23 cellular contexts compared by ENCODE assay signal in the genomic region with DNA sequence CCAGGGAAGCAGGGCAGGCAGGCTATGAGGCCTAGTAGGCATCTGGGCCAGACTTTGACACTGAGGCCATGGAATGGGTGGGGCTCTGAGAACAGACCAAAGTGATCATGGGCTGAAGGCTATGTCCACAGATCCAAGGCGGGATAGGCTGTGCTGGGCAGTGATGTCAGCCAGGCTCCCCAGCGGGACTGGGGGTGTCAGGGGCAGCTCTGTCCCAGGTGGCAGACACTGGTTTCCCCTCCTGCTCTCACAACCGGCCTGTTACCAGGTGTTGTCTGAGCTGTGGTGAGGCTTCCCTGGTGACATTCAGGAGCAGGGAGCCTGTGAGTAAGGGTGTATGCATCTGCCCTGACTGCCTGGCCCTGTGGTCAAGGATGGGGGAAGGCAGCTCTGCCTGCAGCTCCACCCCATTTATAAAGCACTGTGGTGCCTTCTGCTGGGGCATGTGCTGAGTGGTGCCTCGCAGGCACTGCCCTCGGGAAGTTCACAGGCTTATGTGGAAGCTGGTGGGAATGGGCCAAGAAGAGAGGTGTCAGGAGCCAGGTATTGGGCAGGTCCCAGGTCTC. TPM values are rescaled to one million over a fixed set of nuclear protein-coding genes. Genes with fewer than 3 reads are reported as not detected.
A peak's percentile ranks its signal among the peaks of the same experiment; 100 is the strongest.
DNase-seq lines count a peak whose midpoint lies in the region; ATAC-seq and TF ChIP-seq lines count a peak whose summit lies in the region.
"Had no signal": no experiment of that assay in that cellular context is flagged by ENCODE, and none has a peak within 500 bp of the region (broad histone marks: within the 10 kb centered on the region; RNA-seq: fewer than 3 reads in every experiment).

No MANE protein-coding gene starts in this region.

- H3K4me3 ChIP-seq in urinary bladder (ENCODE audit: low read depth, low read length), result no peak overlapping the region
- H3K4me3 ChIP-seq in colonic mucosa, result no peak overlapping the region
- H3K4me3 ChIP-seq: esophagus squamous epithelium, gastrocnemius medialis, MG63, upper lobe of left lung had no signal

- H3K4me1 ChIP-seq in urinary bladder (ENCODE audit: insufficient read depth) (no peaks in the 10 kb centered on the region), colonic mucosa (no peaks in the 10 kb centered on the region)
- H3K4me1 ChIP-seq: esophagus squamous epithelium, gastrocnemius medialis, upper lobe of left lung had no signal

- no peaks in the 10 kb centered on the region for H3K27me3 ChIP-seq in colonic mucosa
- H3K27me3 ChIP-seq: esophagus squamous epithelium, gastrocnemius medialis, MG63, upper lobe of left lung had no signal

- TF ChIP-seq CTCF in colonic mucosa (IDR thresholded peaks at IDR 0.05), result no peak

- H3K36me3 Mint-ChIP-seq in activated naive CD8-positive, alpha-beta T cell treated with anti-CD3 and anti-CD28 coated beads, Interleukin-2, amount 10 ng/mL, durations not matched to agents 7 days and 5 days, result peaks cover 7% of the 10 kb centered on the region
- no peaks in the 10 kb centered on the region for H3K36me3 Mint-ChIP-seq in activated naive CD8-positive, alpha-beta T cell treated with anti-CD3 and anti-CD28 coated beads for 36 hours
- H3K36me3 Mint-ChIP-seq in immature natural killer cell, result no peaks in the 10 kb centered on the region
- H3K36me3 Mint-ChIP-seq: CD14-positive monocyte, memory B cell had no signal

- H3K4me1 Mint-ChIP-seq in activated naive CD8-positive, alpha-beta T cell treated with anti-CD3 and anti-CD28 coated beads, Interleukin-2, amount 10 ng/mL, durations not matched to agents 7 days and 5 days, result peaks cover 59% of the 10 kb centered on the region
- peaks cover 12% of the 10 kb centered on the region for H3K4me1 Mint-ChIP-seq in activated naive CD8-positive, alpha-beta T cell treated with anti-CD3 and anti-CD28 coated beads for 36 hours
- H3K4me1 Mint-ChIP-seq in immature natural killer cell, result peaks cover 20 to 26% of the 10 kb centered on the region in 2 donors

- H3K27ac ChIP-seq in urinary bladder (ENCODE audit: low read depth), result peak overlapping the region; percentile 23
- no peak overlapping the region for H3K27ac ChIP-seq in colonic mucosa
- H3K27ac ChIP-seq: esophagus squamous epithelium, gastrocnemius medialis, upper lobe of left lung had no signal

- peak overlapping the region; percentile 54 for H3K4me3 Mint-ChIP-seq in activated naive CD8-positive, alpha-beta T cell treated with anti-CD3 and anti-CD28 coated beads, Interleukin-2, amount 10 ng/mL, durations not matched to agents 7 days and 5 days
- H3K4me3 Mint-ChIP-seq in activated naive CD8-positive, alpha-beta T cell treated with anti-CD3 and anti-CD28 coated beads for 36 hours, result no peak overlapping the region
- H3K4me3 Mint-ChIP-seq in immature natural killer cell, result no peak overlapping the region
- H3K4me3 Mint-ChIP-seq: CD14-positive monocyte, memory B cell had no signal

- no peak for DNase-seq in activated naive CD8-positive, alpha-beta T cell treated with anti-CD3 and anti-CD28 coated beads, Interleukin-2, amount 10 ng/mL, durations not matched to agents 7 days and 5 days
- no peak for DNase-seq in activated naive CD8-positive, alpha-beta T cell treated with anti-CD3 and anti-CD28 coated beads for 36 hours
- DNase-seq in M059J (ENCODE audit: low read depth), result peak; percentile 81
- DNase-seq in immature natural killer cell, result peak in 2 of 3 donors; percentile 16 to 18
- DNase-seq in NCI-H2081 treated with DMSO at 0.1 percent for 48 hours (lab: John Stamatoyannopoulos, UW), result no peak
- no peak for DNase-seq in colonic mucosa
- no peak for DNase-seq in A172 (ENCODE audit: low spot score)
- DNase-seq: effector CD4-positive, alpha-beta T cell; esophagus squamous epithelium; gastrocnemius medialis; MG63; NCI-H1436; NCI-H524 treated with DMSO at 0.1 percent for 48 hours; occipital lobe; RPMI8226; upper lobe of left lung had no signal

- no peaks in the 10 kb centered on the region for H3K9me3 ChIP-seq in colonic mucosa
- H3K9me3 ChIP-seq: esophagus squamous epithelium, gastrocnemius medialis, MG63, upper lobe of left lung had no signal

- H3K9ac ChIP-seq in colonic mucosa (ENCODE audit: low read depth in 2 of 2, low read length in 2 of 2), result no peak overlapping the region

- no peak for ATAC-seq in activated naive CD8-positive, alpha-beta T cell treated with anti-CD3 and anti-CD28 coated beads, Interleukin-2, amount 10 ng/mL, durations not matched to agents 7 days and 5 days (ENCODE audit: low read depth)
- ATAC-seq: gastrocnemius medialis, SK-N-SH treated with all-trans-retinoic acid at 6 μM for 48 hours had no signal

- no peaks in the 10 kb centered on the region for H3K9me3 Mint-ChIP-seq in activated naive CD8-positive, alpha-beta T cell treated with anti-CD3 and anti-CD28 coated beads, Interleukin-2, amount 10 ng/mL, durations not matched to agents 7 days and 5 days
- H3K9me3 Mint-ChIP-seq in activated naive CD8-positive, alpha-beta T cell treated with anti-CD3 and anti-CD28 coated beads for 36 hours, result no peaks in the 10 kb centered on the region
- no peaks in the 10 kb centered on the region for H3K9me3 Mint-ChIP-seq in immature natural killer cell
- H3K9me3 Mint-ChIP-seq: memory B cell had no signal

- peak overlapping the region; percentile 85 for H3K27ac Mint-ChIP-seq in activated naive CD8-positive, alpha-beta T cell treated with anti-CD3 and anti-CD28 coated beads, Interleukin-2, amount 10 ng/mL, durations not matched to agents 7 days and 5 days
- no peak overlapping the region for H3K27ac Mint-ChIP-seq in activated naive CD8-positive, alpha-beta T cell treated with anti-CD3 and anti-CD28 coated beads for 36 hours
- peak overlapping the region in 2 of 6 donors; percentile 3 to 25 for H3K27ac Mint-ChIP-seq in immature natural killer cell
- H3K27ac Mint-ChIP-seq: memory B cell had no signal

- H3K36me3 ChIP-seq in urinary bladder (ENCODE audit: insufficient read depth), result no peaks in the 10 kb centered on the region
- no peaks in the 10 kb centered on the region for H3K36me3 ChIP-seq in colonic mucosa
- H3K36me3 ChIP-seq: esophagus squamous epithelium, gastrocnemius medialis, MG63, upper lobe of left lung had no signal

- intact Hi-C loops in colonic mucosa (cut with DNase I), result no loop called here

- no peaks in the 10 kb centered on the region for H3K27me3 Mint-ChIP-seq in activated naive CD8-positive, alpha-beta T cell treated with anti-CD3 and anti-CD28 coated beads, Interleukin-2, amount 10 ng/mL, durations not matched to agents 7 days and 5 days
- no peaks in the 10 kb centered on the region for H3K27me3 Mint-ChIP-seq in activated naive CD8-positive, alpha-beta T cell treated with anti-CD3 and anti-CD28 coated beads for 36 hours
- H3K27me3 Mint-ChIP-seq in immature natural killer cell (ENCODE audit: low read depth in 3 of 3), result peaks cover 4 to 11% (median 5%) of the 10 kb centered on the region in 3 donors
- H3K27me3 Mint-ChIP-seq: memory B cell had no signal

- POLR2A ChIA-PET in activated naive CD8-positive, alpha-beta T cell treated with anti-CD3 and anti-CD28 coated beads, Interleukin-2, amount 10 ng/mL, durations not matched to agents 7 days and 5 days (lab: Charles Lee), result no interaction called here

- 80% methylated on average over 5 of the region's 5 CpGs for WGBS in urinary bladder

RNA-seq across cellular contexts. Expression of gene IL9R, which starts 2.9 kb away (rescaled TPM):
- total RNA-seq in activated naive CD8-positive, alpha-beta T cell treated with anti-CD3 and anti-CD28 coated beads, Interleukin-2, amount 10 ng/mL, durations not matched to agents 7 days and 5 days, result 10 to 100 TPM; 30.5 to 31.4 TPM
- total RNA-seq in activated naive CD8-positive, alpha-beta T cell treated with anti-CD3 and anti-CD28 coated beads for 36 hours, result 1 to 10 TPM; 1.4 to 1.5 TPM
- 0.32 TPM in 1 of 2 replicates, not detected in the other for total RNA-seq in M059J (2014; rRNA removed; shearing (Covaris generic))
- under 1 TPM in 1 of 3 donors, not detected in 2; 0.14 TPM for polyA plus RNA-seq in immature natural killer cell
- 0.63 TPM for total RNA-seq in urinary bladder
- 2.0 TPM for polyA plus RNA-seq in urinary bladder
- under 1 TPM; 0.42 to 0.50 TPM for total RNA-seq in colonic mucosa
- total RNA-seq in A172 (2014; rRNA removed; shearing (Covaris generic)), result 0.14 TPM in 1 of 2 replicates, not detected in the other
- total RNA-seq: chondrocyte, H4, kidney epithelial cell had no signal

Comparison
In these comparisons a context has a peak if more than half of its experiments do, and no peak if none do; other contexts are left out.
1. RNA of gene IL9R, which starts 2.9 kb away (total RNA-seq): 30.5 to 31.4 TPM in activated naive CD8-positive, alpha-beta T cell treated with anti-CD3 and anti-CD28 coated beads, Interleukin-2, amount 10 ng/mL, durations not matched to agents 7 days and 5 days; 1.4 to 1.5 TPM in activated naive CD8-positive, alpha-beta T cell treated with anti-CD3 and anti-CD28 coated beads for 36 hours, 0.63 TPM in urinary bladder (single experiment), 0.42 to 0.50 TPM in colonic mucosa, 0.32 TPM in M059J and 0.14 TPM in A172; every median in the first group is over 10 times any median in the second.
2. DNase-seq: peak in M059J (single experiment) and immature natural killer cell (2 of 3); none in activated naive CD8-positive, alpha-beta T cell treated with anti-CD3 and anti-CD28 coated beads, Interleukin-2, amount 10 ng/mL, durations not matched to agents 7 days and 5 days (single experiment), activated naive CD8-positive, alpha-beta T cell treated with anti-CD3 and anti-CD28 coated beads for 36 hours (single experiment), NCI-H2081 treated with DMSO at 0.1 percent for 48 hours (single experiment), colonic mucosa (single experiment) and A172 (single experiment).